In genomic region chr1:67647036-67647798, GRCh38 we compare ENCODE assay signal across 11 cellular contexts. TPM values are rescaled to one million over a fixed set of nuclear protein-coding genes. Genes with fewer than 3 reads are reported as not detected.
A peak's percentile ranks its signal among the peaks of the same experiment; 100 is the strongest.
DNase-seq lines count a peak whose midpoint lies in the region; ATAC-seq, FAIRE-seq and TF ChIP-seq lines count a peak whose summit lies in the region.
"Had no signal": no experiment of that assay in that cellular context is flagged by ENCODE, and none has a peak within 500 bp of the region (broad histone marks: within the 10 kb centered on the region; RNA-seq: fewer than 3 reads in every experiment).

No MANE protein-coding gene starts in this region.

- TF ChIP-seq EP300 in K562 (IDR thresholded peaks at IDR 0.05; ENCODE audit: low read length) = no peak

- POLR2A ChIA-PET in K562 (lab: Yijun Ruan, JAX) = interaction anchor here (0.6 to 2.0 kb wide), 6 partner anchors 12 to 373 kb away, joined by 3 to 11 read pairs (median 6); partner anchors contain the start of gene GADD45A

- H3K36me3 Mint-ChIP-seq in type B pancreatic cell = no peaks in the 10 kb centered on the region
- H3K36me3 Mint-ChIP-seq: activated naive CD8-positive, alpha-beta T cell treated with anti-CD3 and anti-CD28 coated beads, Interleukin-2, amount 10 ng/mL, durations not matched to agents 7 days and 5 days; CD14-positive monocyte had no signal

- no peaks in the 10 kb centered on the region for H3K36me3 ChIP-seq in K562 (ENCODE audit: control insufficient read depth, insufficient read depth, low read length)
- no peaks in the 10 kb centered on the region for H3K36me3 ChIP-seq in right lobe of liver

- no peak for FAIRE-seq in K562 (lab: Jason Lieb, UNC)

- CTCF ChIA-PET in K562 (lab: Yijun Ruan, JAX; ENCODE audit: low intra/inter-chr PET ratio) = no interaction called here

- BruUV-seq in K562 (replicated peaks; lab: Mats Ljungman, UMichigan) = no TSS peak

- H3K27ac ChIP-seq in K562 (ENCODE audit: extremely low read depth, low read depth, low read length) = peak overlapping the region; percentile 77; the same call in 2 of the 3 replicates
- peak overlapping the region; percentile 44 to 85 (median 69) for H3K27ac ChIP-seq in right lobe of liver
- H3K27ac ChIP-seq: SK-N-MC had no signal

- peak overlapping the region; percentile 46; the same call in 1 of the 2 replicates for H2AFZ ChIP-seq in K562 (ENCODE audit: low read depth, low read length)

- DNase-seq in AG10803 (ENCODE audit: low read depth) = peak; percentile 73
- peak; percentile 58 for DNase-seq in NCI-H146 treated with DMSO at 0.1 percent for 48 hours (lab: John Stamatoyannopoulos, UW; ENCODE audit: unreplicated experiment)
- DNase-seq in K562 (ENCODE audit: extremely low read depth in 1 of 4, low spot score in 3 of 4) = no peak
- DNase-seq in right lobe of liver = peak; percentile 55 to 93 (median 74)
- DNase-seq in NCI-H2107 (lab: John Stamatoyannopoulos, UW) = no peak
- no peak for DNase-seq in posterior cingulate gyrus
- no peak for DNase-seq in type B pancreatic cell (ENCODE audit: extremely low spot score, unreplicated experiment)
- DNase-seq: activated naive CD8-positive, alpha-beta T cell treated with anti-CD3 and anti-CD28 coated beads, Interleukin-2, amount 10 ng/mL, durations not matched to agents 7 days and 5 days had no signal

- H3K9me3 ChIP-seq in K562 (replicated peaks; ENCODE audit: control insufficient read depth, insufficient read depth, low read depth, low read length) (no peaks in the 10 kb centered on the region), right lobe of liver (no peaks in the 10 kb centered on the region)

- H3K4me1 ChIP-seq in K562 (replicated peaks in 1 of 2; ENCODE audit: control insufficient read depth in 2 of 2, insufficient read depth in 2 of 2, low read length in 2 of 2) (peaks cover 19 to 25% of the 10 kb centered on the region in 2 experiments), right lobe of liver (peaks cover 0 to 33% (median 14%) of the 10 kb centered on the region in 4 donors)

- H3K4me1 Mint-ChIP-seq in type B pancreatic cell (ENCODE audit: unreplicated experiment) = peaks cover 9% of the 10 kb centered on the region
- H3K4me1 Mint-ChIP-seq: activated naive CD8-positive, alpha-beta T cell treated with anti-CD3 and anti-CD28 coated beads, Interleukin-2, amount 10 ng/mL, durations not matched to agents 7 days and 5 days; CD14-positive monocyte had no signal

- H3K4me2 ChIP-seq in K562 (ENCODE audit: insufficient read depth, low read length) = peak overlapping the region; percentile 33; the same call in 1 of the 2 replicates

- WGBS in K562 (ENCODE audit: insufficient coverage, low coverage, missing lambda C conversion rate) = 31% methylated on average over 7 of the region's 7 CpGs
- 31% methylated on average over 7 of the region's 7 CpGs for WGBS in right lobe of liver (ENCODE audit: insufficient coverage, low coverage, low lambda C conversion rate, missing lambda C conversion rate)

- TF ChIP-seq RAD21 in K562 (CRISPR knock-in tag; conservative IDR thresholded peaks at IDR 0.05 in 1 of 2, IDR thresholded peaks at IDR 0.05 in 1 of 2) = no peak

- no peak overlapping the region for H3K4me3 ChIP-seq in AG10803 (ENCODE audit: low read length)
- H3K4me3 ChIP-seq in K562 = no peak overlapping the region
- H3K4me3 ChIP-seq in right lobe of liver = no peak overlapping the region
- H3K4me3 ChIP-seq: SK-N-MC had no signal

- no peak; the same call in 1 of the 3 replicates for ATAC-seq in K562
- peak; percentile 78 to 86 (median 82) for ATAC-seq in right lobe of liver
- no peak for ATAC-seq in HG03442 (IDR thresholded peaks at IDR 0.05; ENCODE audit: unreplicated experiment)

- no peaks in the 10 kb centered on the region for H3K9me3 Mint-ChIP-seq in type B pancreatic cell
- H3K9me3 Mint-ChIP-seq: activated naive CD8-positive, alpha-beta T cell treated with anti-CD3 and anti-CD28 coated beads, Interleukin-2, amount 10 ng/mL, durations not matched to agents 7 days and 5 days; CD14-positive monocyte had no signal

- in situ Hi-C loops in K562 (cut with MboI) = no loop called here

- no peaks in the 10 kb centered on the region for H3K27me3 ChIP-seq in K562 (ENCODE audit: control insufficient read depth in 2 of 2, insufficient read depth in 2 of 2, low read length in 2 of 2)
- no peaks in the 10 kb centered on the region for H3K27me3 ChIP-seq in right lobe of liver

- TF ChIP-seq POLR2A in K562 (conservative IDR thresholded peaks at IDR 0.05) (no peak), right lobe of liver (IDR thresholded peaks at IDR 0.05) (no peak)

- no peak overlapping the region for H3K27ac Mint-ChIP-seq in type B pancreatic cell
- H3K27ac Mint-ChIP-seq: activated naive CD8-positive, alpha-beta T cell treated with anti-CD3 and anti-CD28 coated beads, Interleukin-2, amount 10 ng/mL, durations not matched to agents 7 days and 5 days; CD14-positive monocyte had no signal

- TF ChIP-seq CTCF in AG10803 (conservative IDR thresholded peaks at IDR 0.05; ENCODE audit: low read length) (no peak), K562 (IDR thresholded peaks at IDR 0.05 in 2 of 3, conservative IDR thresholded peaks at IDR 0.05 in 1 of 3; ENCODE audit: insufficient read depth in 2 of 3, low read depth in 1 of 3, low read length in 3 of 3) (no peak), right lobe of liver (IDR thresholded peaks at IDR 0.05) (no peak), type B pancreatic cell (conservative IDR thresholded peaks at IDR 0.05) (no peak)

- H3K4me3 Mint-ChIP-seq in type B pancreatic cell = no peak overlapping the region
- H3K4me3 Mint-ChIP-seq: activated naive CD8-positive, alpha-beta T cell treated with anti-CD3 and anti-CD28 coated beads, Interleukin-2, amount 10 ng/mL, durations not matched to agents 7 days and 5 days; CD14-positive monocyte had no signal

- H4K20me1 ChIP-seq in K562 (replicated peaks; ENCODE audit: control insufficient read depth, insufficient read depth, low read length) = no peaks in the 10 kb centered on the region

- no peaks in the 10 kb centered on the region for H3K27me3 Mint-ChIP-seq in type B pancreatic cell

- intact Hi-C loops in K562 (cut with micrococcal nuclease) (loop anchor here (2.0 kb wide), 1 partner anchor 38 kb away; the partner anchor contains the start of gene GADD45A), right lobe of liver (cut with DNase I) (no loop called here), posterior cingulate gyrus (cut with DNase I) (no loop called here)

- no peaks in the 10 kb centered on the region for H3K9me1 ChIP-seq in K562 (ENCODE audit: control insufficient read depth, insufficient read depth, low read length)

- H3K9ac ChIP-seq in K562 (ENCODE audit: insufficient read depth in 1 of 2, low read depth in 2 of 2, low read length in 2 of 2) = peak overlapping the region; percentile 8 to 71; a peak in 2 of 4 replicates

- H3K79me2 ChIP-seq in K562 (ENCODE audit: control insufficient read depth, insufficient read depth, low read length) = no peaks in the 10 kb centered on the region

TF ChIP-seq in K562, 482 proteins besides CTCF, POLR2A, EP300 and RAD21 (continues in another document):
- no peak for TF ChIP-seq USF1 (CRISPR knock-in tag; IDR thresholded peaks at IDR 0.05)
- no peak for TF ChIP-seq SREBF2 (CRISPR knock-in tag; IDR thresholded peaks at IDR 0.05)
- no peak for TF ChIP-seq BCOR (IDR thresholded peaks at IDR 0.05)
- TF ChIP-seq FOS (IDR thresholded peaks at IDR 0.05; ENCODE audit: extremely low read depth, insufficient read length) = no peak
- peak; percentile 39 for TF ChIP-seq ZEB2 (IDR thresholded peaks at IDR 0.05)
- no peak for TF ChIP-seq HOXB6 (CRISPR knock-in tag; IDR thresholded peaks at IDR 0.05; ENCODE audit: borderline replicate concordance)
- TF ChIP-seq ZNF717 (CRISPR knock-in tag; IDR thresholded peaks at IDR 0.05) = no peak
- TF ChIP-seq ATF2 (CRISPR knock-in tag; IDR thresholded peaks at IDR 0.05) = no peak
- no peak for TF ChIP-seq ZBTB17 (CRISPR knock-in tag; IDR thresholded peaks at IDR 0.05)

RNA-seq across cellular contexts. Expression of gene GADD45A, which starts 37.8 kb away (rescaled TPM):
- 90.8 and 102 TPM in 2 replicates for total RNA-seq in K562 (2011; cell fraction: chromatin; rRNA removed; ENCODE audit: low replicate concordance)
- total RNA-seq in K562 (2011; cell fraction: nucleolus; rRNA removed) = 107 and 116 TPM in 2 replicates
- 70.0 and 72.2 TPM in 2 replicates for total RNA-seq in K562 (2011; cell fraction: nucleoplasm; rRNA removed)
- total RNA-seq in K562 (2014; rRNA removed) (124 and 128 TPM in 2 replicates), K562 (2014; rRNA removed; fragmentation: Illumina TruSeq; extraction: Trizol) (47.2 and 53.9 TPM in 2 replicates), K562 (2015; rRNA removed; fragmentation: Illumina TruSeq; extraction: Trizol) (35.6 and 36.3 TPM in 2 replicates), K562 (2021) (131 and 156 TPM in 2 replicates), right lobe of liver (10 to 100 TPM; 14.1 to 66.4 (median 43.6) TPM), type B pancreatic cell (ENCODE audit: low replicate concordance) (66.0 and 104 TPM in 2 replicates)
- polyA plus RNA-seq in K562 (2011; rRNA removed) (62.1 and 67.7 TPM in 2 replicates), K562 (2014; fragmentation: Illumina TruSeq; extraction: Trizol) (70.7 and 71.9 TPM in 2 replicates), K562 (2014; fragmentation: Nextera tagmentation; extraction: Ambion mirVana) (10 to 100 TPM; 21.3 to 22.4 TPM), K562 (2014; rRNA removed) (118 and 142 TPM in 2 replicates)
- polyA plus RNA-seq in K562 (2011; cell fraction: cytosol; rRNA removed) = 70.5 and 81.1 TPM in 2 replicates
- polyA plus RNA-seq in K562 (2011; cell fraction: nucleus; rRNA removed) = 121 and 179 TPM in 2 replicates
- polyA plus RNA-seq in K562 (2012) = 105 and 115 TPM in 2 replicates
- polyA minus RNA-seq in K562 (2011; rRNA and poly(A)+ RNA removed) = 20.1 and 28.5 TPM in 2 replicates
- 39.4 and 64.1 TPM in 2 replicates for polyA minus RNA-seq in K562 (2011; cell fraction: cytosol; rRNA and poly(A)+ RNA removed)
- polyA minus RNA-seq in K562 (2011; cell fraction: nucleus; rRNA and poly(A)+ RNA removed) = 113 and 146 TPM in 2 replicates

Comparison
In these comparisons a context has a peak if more than half of its experiments do, and no peak if none do; other contexts are left out.
1. DNase-seq: peak in AG10803 (single experiment), NCI-H146 treated with DMSO at 0.1 percent for 48 hours (single experiment) and right lobe of liver (3 of 3); none in K562 (0 of 4), NCI-H2107 (single experiment), posterior cingulate gyrus (0 of 10) and type B pancreatic cell (single experiment).
2. ATAC-seq: peak in right lobe of liver (4 of 4); none in K562 (single experiment) and HG03442 (single experiment).